In the genomic region with DNA sequence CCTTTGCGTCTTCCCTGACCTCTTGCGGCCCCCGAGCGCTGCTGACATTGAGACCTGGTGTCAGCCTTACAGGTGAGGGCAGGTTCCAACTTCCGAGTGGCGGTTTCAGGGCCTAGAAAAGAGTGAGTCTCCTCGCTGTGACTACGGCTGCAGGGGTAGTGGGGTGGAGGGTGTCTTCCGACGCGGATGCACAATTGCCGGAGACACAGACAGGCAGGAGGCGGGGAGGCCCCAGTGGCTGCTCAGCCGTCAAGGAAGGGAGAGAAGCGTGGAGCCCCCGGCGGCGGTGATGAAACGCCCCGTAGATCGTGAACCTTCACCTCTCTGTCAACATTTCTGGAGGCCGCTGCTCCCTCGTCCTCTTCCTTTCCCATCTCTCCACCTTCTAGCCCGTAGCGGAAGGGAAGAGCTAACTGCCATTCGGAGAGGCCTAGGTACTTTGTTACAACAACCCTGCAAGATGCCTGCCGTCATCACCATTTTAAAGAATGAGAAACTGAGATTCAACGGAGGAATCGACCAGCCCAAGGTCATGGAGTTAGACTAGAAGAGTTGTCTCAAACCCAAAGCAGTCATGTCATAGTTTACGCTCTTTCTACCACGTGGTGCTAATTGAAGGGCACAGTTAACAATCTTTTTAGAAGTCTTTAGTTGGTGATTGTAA, we compare ENCODE assay signal across 8 cellular contexts. TPM values are rescaled to one million over a fixed set of nuclear protein-coding genes. Genes with fewer than 3 reads are reported as not detected.
DNase-seq lines count a peak whose midpoint lies in the region; ATAC-seq, FAIRE-seq and TF ChIP-seq lines count a peak whose summit lies in the region.

No MANE protein-coding gene starts in this region.

- peak overlapping the region; percentile 24; the same call in 1 of the 2 replicates for H3K18ac ChIP-seq in H1 (ENCODE audit: extremely low read depth, low read length)

- H4K8ac ChIP-seq in H1 (ENCODE audit: extremely low read depth, insufficient read depth, low read length), result peak overlapping the region; percentile 99; the same call in 1 of the 2 replicates

- TF ChIP-seq POLR2A in H1 (IDR thresholded peaks at IDR 0.05; ENCODE audit: control extremely low read depth in 1 of 2, low read depth in 2 of 2, low read length in 2 of 2), result no peak

- peaks cover 8% of the 10 kb centered on the region for H3K23me2 ChIP-seq in H1 (ENCODE audit: low read depth, low read length)

- no peak overlapping the region for H3K4ac ChIP-seq in H1 (replicated peaks; ENCODE audit: insufficient read length, low read depth, low read length)

- no peak overlapping the region for H3K23ac ChIP-seq in H1 (ENCODE audit: insufficient read length)

- H2BK12ac ChIP-seq in H1 (ENCODE audit: low read depth, low read length), result no peak overlapping the region

- no peak for TF ChIP-seq RAD21 in H1 (IDR thresholded peaks at IDR 0.05 in 1 of 2, conservative IDR thresholded peaks at IDR 0.05 in 1 of 2; ENCODE audit: low read depth in 2 of 2, low read length in 2 of 2)
- no peak for TF ChIP-seq RAD21 in neural cell (conservative IDR thresholded peaks at IDR 0.05)

- peaks cover 22% of the 10 kb centered on the region for H3K4me1 Mint-ChIP-seq in activated T-cell treated with anti-CD3 and anti-CD28 coated beads, Interleukin-2, amount 50 U/mL, for 4 hours (ENCODE audit: low read depth)

- H3K36me3 ChIP-seq in OCI-LY1 (ENCODE audit: insufficient read depth, low read length) (peaks cover 26% of the 10 kb centered on the region), H1 (ENCODE audit: control insufficient read depth in 2 of 4, insufficient read depth in 4 of 4, low read length in 3 of 4) (no peaks in the 10 kb centered on the region; a peak in 1 of 8 replicates), neural cell (ENCODE audit: insufficient read depth, low read length) (no peaks in the 10 kb centered on the region)

- POLR2A ChIA-PET in H1 (lab: Charles Lee; ENCODE audit: partially characterized antibody), result interaction anchor here (0.6 to 1.8 kb wide), 7 partner anchors 9 to 84 kb away, joined by 3 to 8 read pairs (median 3); partner anchors contain the start of gene CORO7

- H3K27ac ChIP-seq in OCI-LY1 (ENCODE audit: low read depth, low read length, poor library complexity, severe bottlenecking), result peak overlapping the region; percentile 91
- peak overlapping the region; percentile 99 for H3K27ac ChIP-seq in H1 (ENCODE audit: low read depth, low read length)
- H3K27ac ChIP-seq in neural cell (ENCODE audit: low read length), result peak overlapping the region; percentile 91

- peak overlapping the region; percentile 49 for H4K91ac ChIP-seq in H1 (replicated peaks; ENCODE audit: insufficient read length, low read length)

- H2BK15ac ChIP-seq in H1 (ENCODE audit: low read length), result no peak overlapping the region

- H2BK120ac ChIP-seq in H1 (replicated peaks; ENCODE audit: low read depth, low read length), result no peak overlapping the region

- H3K14ac ChIP-seq in H1 (ENCODE audit: insufficient read length), result no peak overlapping the region

- H3F3A ChIP-seq in OCI-LY1 (ENCODE audit: insufficient read depth, low read length) (no peaks in the 10 kb centered on the region), neural cell (ENCODE audit: insufficient read depth, low read length, poor library complexity, severe bottlenecking) (no peaks in the 10 kb centered on the region)

- peak overlapping the region; percentile 99 for H2BK5ac ChIP-seq in H1 (ENCODE audit: low read depth, low read length)

- TF ChIP-seq EP300 in H1 (IDR thresholded peaks at IDR 0.05; ENCODE audit: borderline replicate concordance in 1 of 2, low read depth in 2 of 2, low read length in 2 of 2) (no peak), neural cell (conservative IDR thresholded peaks at IDR 0.05; ENCODE audit: poor library complexity, severe bottlenecking) (no peak)

- WGBS in H1 (ENCODE audit: extremely low coverage in 1 of 2, insufficient coverage in 1 of 2, insufficient read length in 1 of 2, insufficient replicate concordance in 2 of 2, low coverage in 1 of 2, low lambda C conversion rate in 2 of 2, missing lambda C conversion rate in 1 of 2), 2 experiments, result 9% methylated on average over 24 of the region's 31 CpGs; no CpG with 5 or more reads in 1 of the 2 experiments

- peak overlapping the region; percentile 97 for H3K4me3 Mint-ChIP-seq in activated T-cell treated with anti-CD3 and anti-CD28 coated beads, Interleukin-2, amount 50 U/mL, for 4 hours

- peaks cover 28% of the 10 kb centered on the region for H3K79me2 ChIP-seq in OCI-LY1 (ENCODE audit: insufficient read depth, low read length)
- H3K79me2 ChIP-seq in H1 (ENCODE audit: control insufficient read depth in 1 of 2, insufficient read depth in 2 of 2, low read length in 2 of 2), result peaks cover 21 to 35% of the 10 kb centered on the region in 2 experiments
- H3K79me2 ChIP-seq in neural cell (replicated peaks; ENCODE audit: insufficient read depth, low read length), result peaks cover 13% of the 10 kb centered on the region

- no peaks in the 10 kb centered on the region for H3K9me3 Mint-ChIP-seq in activated T-cell treated with anti-CD3 and anti-CD28 coated beads, Interleukin-2, amount 50 U/mL, for 4 hours

- H3K4me1 ChIP-seq in OCI-LY1 (ENCODE audit: insufficient read depth, low read length, severe bottlenecking) (peaks cover 19% of the 10 kb centered on the region), H1 (replicated peaks in 1 of 4; ENCODE audit: control insufficient read depth in 3 of 4, insufficient read depth in 4 of 4, low read length in 3 of 4) (peaks cover 0 to 5% (median 2%) of the 10 kb centered on the region in 4 experiments; a peak in 3 of 7 replicates)

- H3K27me3 ChIP-seq in OCI-LY1 (ENCODE audit: insufficient read depth, low read length) (no peaks in the 10 kb centered on the region), H1 (replicated peaks in 1 of 4; ENCODE audit: control insufficient read depth in 3 of 4, extremely low read depth in 1 of 4, insufficient read depth in 3 of 4, low read length in 3 of 4) (no peaks in the 10 kb centered on the region), neural cell (ENCODE audit: insufficient read depth, low read depth, low read length) (no peaks in the 10 kb centered on the region)

- H3K27me3 Mint-ChIP-seq in activated T-cell treated with anti-CD3 and anti-CD28 coated beads, Interleukin-2, amount 50 U/mL, for 4 hours (ENCODE audit: low read depth), result no peaks in the 10 kb centered on the region

- no peak for FAIRE-seq in H1 (lab: Jason Lieb, UNC)

- H2AFZ ChIP-seq in OCI-LY1 (ENCODE audit: low read length), result no peak overlapping the region
- H2AFZ ChIP-seq in H1 (ENCODE audit: low read length), result 0 out of 2 replicates have a peak overlapping the region, but pooled peaks have one; percentile 28
- no peak overlapping the region for H2AFZ ChIP-seq in neural cell (ENCODE audit: low read depth, low read length)

- H3K9me2 ChIP-seq in OCI-LY1 (ENCODE audit: low read depth, low read length) (no peaks in the 10 kb centered on the region), neural cell (ENCODE audit: insufficient read depth, low read length) (no peaks in the 10 kb centered on the region)

- no peak for TF ChIP-seq CTCF in OCI-LY1 (IDR thresholded peaks at IDR 0.05; ENCODE audit: low read length)
- TF ChIP-seq CTCF in H1 (IDR thresholded peaks at IDR 0.05; ENCODE audit: control extremely low read depth in 1 of 3, insufficient read depth in 1 of 3, low read depth in 1 of 3, low read length in 3 of 3), result no peak
- no peak for TF ChIP-seq CTCF in neural cell (IDR thresholded peaks at IDR 0.05; ENCODE audit: poor library complexity, severe bottlenecking)

- H2BK20ac ChIP-seq in H1 (ENCODE audit: low read length), result no peak overlapping the region

- H2AK5ac ChIP-seq in H1 (ENCODE audit: low read depth, low read length), result peak overlapping the region; percentile 47; the same call in 1 of the 2 replicates

- H3K9me3 ChIP-seq in OCI-LY1 (ENCODE audit: low read length) (no peaks in the 10 kb centered on the region), H1 (ENCODE audit: insufficient read depth in 2 of 2, low read depth in 1 of 2, low read length in 1 of 2) (no peaks in the 10 kb centered on the region), neural cell (ENCODE audit: low read length) (no peaks in the 10 kb centered on the region)

- H3K56ac ChIP-seq in H1 (replicated peaks; ENCODE audit: insufficient read length, low read depth, low read length), result peak overlapping the region; percentile 80

- peak; percentile 39 for DNase-seq in activated T-cell treated with anti-CD3 and anti-CD28 coated beads, Interleukin-2, amount 50 U/mL, for 4 hours
- DNase-seq in activated T-cell treated with anti-CD3 and anti-CD28 coated beads for 4 hours, result no peak
- no peak for DNase-seq in H1 (ENCODE audit: low read depth in 1 of 2, low spot score in 2 of 2)
- DNase-seq in COR-L47 (lab: John Stamatoyannopoulos, UW), result no peak
- no peak for DNase-seq in GM19240 (ENCODE audit: insufficient read length, low spot score)

- peak overlapping the region; percentile 90 for H3K4me2 ChIP-seq in OCI-LY1 (ENCODE audit: low read length)
- H3K4me2 ChIP-seq in H1 (ENCODE audit: insufficient read depth in 1 of 2, low read depth in 2 of 2, low read length in 2 of 2), result peak overlapping the region; percentile 88 to 94
- H3K4me2 ChIP-seq in neural cell (ENCODE audit: low read length), result peak overlapping the region; percentile 41

- peak; percentile 45 to 52 for ATAC-seq in activated T-cell treated with anti-CD3 and anti-CD28 coated beads, Interleukin-2, amount 50 U/mL, for 4 hours
- peak; percentile 24 for ATAC-seq in HG02610 (IDR thresholded peaks at IDR 0.05; ENCODE audit: unreplicated experiment)

- H3K9ac ChIP-seq in OCI-LY1 (ENCODE audit: low read length), result peak overlapping the region; percentile 80
- H3K9ac ChIP-seq in H1 (replicated peaks in 1 of 4; ENCODE audit: extremely low read depth in 1 of 4, low read depth in 3 of 4, low read length in 3 of 4), result peak overlapping the region; percentile 91 to 98 (median 94)
- H3K9ac ChIP-seq in neural cell (ENCODE audit: low read length), result peak overlapping the region; percentile 78

- CTCF ChIA-PET in H1 (lab: Charles Lee; ENCODE audit: partially characterized antibody), result interaction anchor here (1.8 kb wide), 1 partner anchor 172 kb away, joined by 3 read pairs; no protein-coding TSS in a partner anchor

- peaks cover 12% of the 10 kb centered on the region for H3K36me3 Mint-ChIP-seq in activated T-cell treated with anti-CD3 and anti-CD28 coated beads, Interleukin-2, amount 50 U/mL, for 4 hours (ENCODE audit: insufficient read depth)

- peak overlapping the region; percentile 82 for H3K4me3 ChIP-seq in OCI-LY1 (ENCODE audit: low read depth, low read length, poor library complexity, severe bottlenecking)
- H3K4me3 ChIP-seq in H1 (ENCODE audit: extremely low read depth in 1 of 4, insufficient read depth in 2 of 4, low read depth in 3 of 4, low read length in 4 of 4), result peak overlapping the region; percentile 73 to 98 (median 86)
- peak overlapping the region; percentile 75 for H3K4me3 ChIP-seq in neural cell (ENCODE audit: low read length)

- H4K20me1 ChIP-seq in OCI-LY1 (ENCODE audit: insufficient read depth, low read length) (no peaks in the 10 kb centered on the region), H1 (replicated peaks in 1 of 2; ENCODE audit: control insufficient read depth in 1 of 2, insufficient read depth in 2 of 2, low read length in 2 of 2) (peaks cover 0 to 7% of the 10 kb centered on the region in 2 experiments), neural cell (ENCODE audit: insufficient read depth) (no peaks in the 10 kb centered on the region)

- peak overlapping the region; percentile 39 for H4K5ac ChIP-seq in H1 (ENCODE audit: insufficient read length, low read depth, low read length)

- peaks cover 5% of the 10 kb centered on the region; the same call in 1 of the 2 replicates for H3K79me1 ChIP-seq in H1 (ENCODE audit: low read depth, low read length)

RNA-seq across cellular contexts. Expression of gene DNAJA3, which starts 0.5 kb away (rescaled TPM):
- 100 to 1,000 TPM; 108 to 124 (median 123) TPM for total RNA-seq in activated T-cell treated with anti-CD3 and anti-CD28 coated beads, Interleukin-2, amount 50 U/mL, for 4 hours
- total RNA-seq in H1 (2021; fragmentation: NEBNext Ultra II Directional; extraction: Animal tissue kit (Norgen Biotek cat#: 25700)), result 58.0 and 59.1 TPM in 2 replicates
- polyA plus RNA-seq in H1 (2011; rRNA removed) (37.3 and 50.5 TPM in 2 replicates), neural cell (44.8 and 60.0 TPM in 2 replicates)
- 61.8 TPM for polyA plus RNA-seq in H1 (2011; cell fraction: cytosol; rRNA removed)
- polyA plus RNA-seq in H1 (2011; cell fraction: nucleus; rRNA removed), result 77.6 TPM
- 45.8 to 52.6 TPM (median 51.0 TPM) in 4 replicates for polyA plus RNA-seq in H1 (2012, experiment 1 of 2)
- 44.6 TPM for polyA plus RNA-seq in H1 (2012, experiment 2 of 2)
- 54.7 TPM for polyA plus RNA-seq in H1 (2013, experiment 1 of 2)
- polyA plus RNA-seq in H1 (2013, experiment 2 of 2), result 50.1 TPM
- 27.9 and 41.1 TPM in 2 replicates for polyA minus RNA-seq in H1 (2011; rRNA and poly(A)+ RNA removed)
- polyA minus RNA-seq in H1 (2011; cell fraction: cytosol; rRNA and poly(A)+ RNA removed), result 23.5 TPM
- polyA minus RNA-seq in H1 (2011; cell fraction: nucleus; rRNA and poly(A)+ RNA removed), result 39.4 TPM
- 47.0 and 49.4 TPM in 2 replicates for polyA minus RNA-seq in neural cell

RNA-seq across cellular contexts. Expression of gene CORO7, which starts 9.8 kb away (rescaled TPM):
- 10 to 100 TPM; 75.8 to 79.9 (median 76.4) TPM for total RNA-seq in activated T-cell treated with anti-CD3 and anti-CD28 coated beads, Interleukin-2, amount 50 U/mL, for 4 hours
- 25.8 and 29.8 TPM in 2 replicates for total RNA-seq in H1 (2021; fragmentation: NEBNext Ultra II Directional; extraction: Animal tissue kit (Norgen Biotek cat#: 25700))
- polyA plus RNA-seq in H1 (2011; rRNA removed), result 25.2 and 45.7 TPM in 2 replicates
- 17.6 TPM for polyA plus RNA-seq in H1 (2011; cell fraction: cytosol; rRNA removed)
- 150 TPM for polyA plus RNA-seq in H1 (2011; cell fraction: nucleus; rRNA removed)
- 11.3 to 25.2 TPM (median 22.8 TPM) in 4 replicates for polyA plus RNA-seq in H1 (2012, experiment 1 of 2)
- 17.0 TPM for polyA plus RNA-seq in H1 (2012, experiment 2 of 2)
- 17.4 TPM for polyA plus RNA-seq in H1 (2013, experiment 1 of 2)
- 20.0 TPM for polyA plus RNA-seq in H1 (2013, experiment 2 of 2)
- 11.4 and 17.1 TPM in 2 replicates for polyA minus RNA-seq in H1 (2011; rRNA and poly(A)+ RNA removed)
- polyA minus RNA-seq in H1 (2011; cell fraction: cytosol; rRNA and poly(A)+ RNA removed), result 25.4 TPM
- 43.3 TPM for polyA minus RNA-seq in H1 (2011; cell fraction: nucleus; rRNA and poly(A)+ RNA removed)
- 57.6 and 65.3 TPM in 2 replicates for polyA plus RNA-seq in neural cell
- polyA minus RNA-seq in neural cell, result 77.4 and 96.7 TPM in 2 replicates

RNA-seq across cellular contexts. Expression of gene NMRAL1, which starts 48.3 kb away (rescaled TPM):
- 10 to 100 TPM; 29.6 to 45.2 (median 41.5) TPM for total RNA-seq in activated T-cell treated with anti-CD3 and anti-CD28 coated beads, Interleukin-2, amount 50 U/mL, for 4 hours
- 66.8 and 72.5 TPM in 2 replicates for total RNA-seq in H1 (2021; fragmentation: NEBNext Ultra II Directional; extraction: Animal tissue kit (Norgen Biotek cat#: 25700))
- polyA plus RNA-seq in H1 (2011; rRNA removed) (143 and 196 TPM in 2 replicates), neural cell (6.3 and 10.0 TPM in 2 replicates)
- 148 TPM for polyA plus RNA-seq in H1 (2011; cell fraction: cytosol; rRNA removed)
- 106 TPM for polyA plus RNA-seq in H1 (2011; cell fraction: nucleus; rRNA removed)
- 63.8 to 98.0 TPM (median 91.2 TPM) in 4 replicates for polyA plus RNA-seq in H1 (2012, experiment 1 of 2)
- polyA plus RNA-seq in H1 (2012, experiment 2 of 2), result 136 TPM
- polyA plus RNA-seq in H1 (2013, experiment 1 of 2), result 60.8 TPM
- 64.5 TPM for polyA plus RNA-seq in H1 (2013, experiment 2 of 2)
- 72.7 and 89.1 TPM in 2 replicates for polyA minus RNA-seq in H1 (2011; rRNA and poly(A)+ RNA removed)
- polyA minus RNA-seq in H1 (2011; cell fraction: cytosol; rRNA and poly(A)+ RNA removed), result 55.3 TPM
- polyA minus RNA-seq in H1 (2011; cell fraction: nucleus; rRNA and poly(A)+ RNA removed), result 63.2 TPM
- 4.1 and 5.2 TPM in 2 replicates for polyA minus RNA-seq in neural cell

RNA-seq across cellular contexts. Expression of gene HMOX2, which starts 50.0 kb away (rescaled TPM):
- total RNA-seq in activated T-cell treated with anti-CD3 and anti-CD28 coated beads, Interleukin-2, amount 50 U/mL, for 4 hours, result 10 to 100 TPM; 79.9 to 85.3 (median 83.1) TPM
- 45.6 and 48.4 TPM in 2 replicates for total RNA-seq in H1 (2021; fragmentation: NEBNext Ultra II Directional; extraction: Animal tissue kit (Norgen Biotek cat#: 25700))
- polyA plus RNA-seq in H1 (2011; rRNA removed) (33.7 and 36.5 TPM in 2 replicates), neural cell (62.9 and 79.4 TPM in 2 replicates)
- polyA plus RNA-seq in H1 (2011; cell fraction: cytosol; rRNA removed), result 43.5 TPM
- polyA plus RNA-seq in H1 (2011; cell fraction: nucleus; rRNA removed), result 39.8 TPM
- polyA plus RNA-seq in H1 (2012, experiment 1 of 2), result 43.6 to 48.5 TPM (median 44.9 TPM) in 4 replicates
- 35.4 TPM for polyA plus RNA-seq in H1 (2012, experiment 2 of 2)
- polyA plus RNA-seq in H1 (2013, experiment 1 of 2), result 31.2 TPM
- 28.8 TPM for polyA plus RNA-seq in H1 (2013, experiment 2 of 2)
- polyA minus RNA-seq in H1 (2011; rRNA and poly(A)+ RNA removed), result 33.6 and 42.8 TPM in 2 replicates
- 16.3 TPM for polyA minus RNA-seq in H1 (2011; cell fraction: cytosol; rRNA and poly(A)+ RNA removed)
- 17.1 TPM for polyA minus RNA-seq in H1 (2011; cell fraction: nucleus; rRNA and poly(A)+ RNA removed)
- polyA minus RNA-seq in neural cell, result 53.8 and 57.7 TPM in 2 replicates

RNA-seq across cellular contexts. Expression of gene VASN, which starts 54.5 kb away (rescaled TPM):
- total RNA-seq in activated T-cell treated with anti-CD3 and anti-CD28 coated beads, Interleukin-2, amount 50 U/mL, for 4 hours, result under 1 TPM; 0.30 to 0.46 (median 0.34) TPM
- total RNA-seq in H1 (2021; fragmentation: NEBNext Ultra II Directional; extraction: Animal tissue kit (Norgen Biotek cat#: 25700)), result 9.6 and 10.1 TPM in 2 replicates
- 11.3 and 25.2 TPM in 2 replicates for polyA plus RNA-seq in H1 (2011; rRNA removed)
- 7.2 TPM for polyA plus RNA-seq in H1 (2011; cell fraction: cytosol; rRNA removed)
- polyA plus RNA-seq in H1 (2011; cell fraction: nucleus; rRNA removed), result 15.2 TPM
- polyA plus RNA-seq in H1 (2012, experiment 1 of 2), result 3.4 to 8.6 TPM (median 7.8 TPM) in 4 replicates
- polyA plus RNA-seq in H1 (2012, experiment 2 of 2), result 6.1 TPM
- 16.7 TPM for polyA plus RNA-seq in H1 (2013, experiment 1 of 2)
- polyA plus RNA-seq in H1 (2013, experiment 2 of 2), result 14.5 TPM
- polyA minus RNA-seq in H1 (2011; rRNA and poly(A)+ RNA removed), result 3.4 and 4.5 TPM in 2 replicates
- 11.4 TPM for polyA minus RNA-seq in H1 (2011; cell fraction: cytosol; rRNA and poly(A)+ RNA removed)
- polyA minus RNA-seq in H1 (2011; cell fraction: nucleus; rRNA and poly(A)+ RNA removed), result 22.5 TPM
- 0.32 and 0.57 TPM in 2 replicates for polyA plus RNA-seq in neural cell
- 0.46 and 0.49 TPM in 2 replicates for polyA minus RNA-seq in neural cell

Comparison
In these comparisons a context has a peak if more than half of its experiments do, and no peak if none do; other contexts are left out.
1. H3K4me2 ChIP-seq: peak in every context shown above with its lines; median percentile 91 in H1; 90 in OCI-LY1; 41 in neural cell.